1 cellular context compared by ENCODE assay signal in the genomic region with DNA sequence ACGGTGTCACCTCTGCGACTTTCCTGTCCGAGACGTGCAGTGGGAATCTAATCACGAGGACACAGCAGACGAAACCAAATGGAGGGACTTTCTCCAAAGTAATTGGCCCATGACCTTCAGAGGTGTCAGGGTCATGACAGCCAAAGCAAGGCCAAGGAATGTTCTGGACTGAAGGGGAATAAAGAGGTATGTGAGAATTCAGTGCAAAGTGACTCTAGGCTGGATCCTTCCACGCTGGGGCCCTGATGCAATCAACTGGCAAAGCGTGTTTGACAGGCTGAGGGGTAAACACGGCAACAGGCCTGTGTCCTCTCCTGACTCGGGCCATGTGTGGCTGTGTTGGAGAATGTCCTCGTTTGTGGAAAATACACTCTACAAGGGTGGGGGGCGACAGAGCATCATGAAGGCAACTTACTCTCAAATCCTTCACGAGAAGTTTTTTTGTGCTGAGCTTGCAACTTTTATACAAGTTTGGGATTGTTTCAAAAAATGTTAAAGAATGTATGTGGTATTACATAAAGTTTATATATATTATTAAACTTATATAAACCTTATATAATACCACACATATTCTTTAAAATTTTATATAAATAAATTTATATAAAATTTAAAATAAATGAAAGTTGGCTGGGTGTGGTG.
TF ChIP-seq lines count a peak whose summit lies in the region.

No MANE protein-coding gene starts in this region.

TF ChIP-seq in K562, 482 proteins besides CTCF, POLR2A, EP300 and RAD21 (continued from another document):
- TF ChIP-seq, protein P1, sequence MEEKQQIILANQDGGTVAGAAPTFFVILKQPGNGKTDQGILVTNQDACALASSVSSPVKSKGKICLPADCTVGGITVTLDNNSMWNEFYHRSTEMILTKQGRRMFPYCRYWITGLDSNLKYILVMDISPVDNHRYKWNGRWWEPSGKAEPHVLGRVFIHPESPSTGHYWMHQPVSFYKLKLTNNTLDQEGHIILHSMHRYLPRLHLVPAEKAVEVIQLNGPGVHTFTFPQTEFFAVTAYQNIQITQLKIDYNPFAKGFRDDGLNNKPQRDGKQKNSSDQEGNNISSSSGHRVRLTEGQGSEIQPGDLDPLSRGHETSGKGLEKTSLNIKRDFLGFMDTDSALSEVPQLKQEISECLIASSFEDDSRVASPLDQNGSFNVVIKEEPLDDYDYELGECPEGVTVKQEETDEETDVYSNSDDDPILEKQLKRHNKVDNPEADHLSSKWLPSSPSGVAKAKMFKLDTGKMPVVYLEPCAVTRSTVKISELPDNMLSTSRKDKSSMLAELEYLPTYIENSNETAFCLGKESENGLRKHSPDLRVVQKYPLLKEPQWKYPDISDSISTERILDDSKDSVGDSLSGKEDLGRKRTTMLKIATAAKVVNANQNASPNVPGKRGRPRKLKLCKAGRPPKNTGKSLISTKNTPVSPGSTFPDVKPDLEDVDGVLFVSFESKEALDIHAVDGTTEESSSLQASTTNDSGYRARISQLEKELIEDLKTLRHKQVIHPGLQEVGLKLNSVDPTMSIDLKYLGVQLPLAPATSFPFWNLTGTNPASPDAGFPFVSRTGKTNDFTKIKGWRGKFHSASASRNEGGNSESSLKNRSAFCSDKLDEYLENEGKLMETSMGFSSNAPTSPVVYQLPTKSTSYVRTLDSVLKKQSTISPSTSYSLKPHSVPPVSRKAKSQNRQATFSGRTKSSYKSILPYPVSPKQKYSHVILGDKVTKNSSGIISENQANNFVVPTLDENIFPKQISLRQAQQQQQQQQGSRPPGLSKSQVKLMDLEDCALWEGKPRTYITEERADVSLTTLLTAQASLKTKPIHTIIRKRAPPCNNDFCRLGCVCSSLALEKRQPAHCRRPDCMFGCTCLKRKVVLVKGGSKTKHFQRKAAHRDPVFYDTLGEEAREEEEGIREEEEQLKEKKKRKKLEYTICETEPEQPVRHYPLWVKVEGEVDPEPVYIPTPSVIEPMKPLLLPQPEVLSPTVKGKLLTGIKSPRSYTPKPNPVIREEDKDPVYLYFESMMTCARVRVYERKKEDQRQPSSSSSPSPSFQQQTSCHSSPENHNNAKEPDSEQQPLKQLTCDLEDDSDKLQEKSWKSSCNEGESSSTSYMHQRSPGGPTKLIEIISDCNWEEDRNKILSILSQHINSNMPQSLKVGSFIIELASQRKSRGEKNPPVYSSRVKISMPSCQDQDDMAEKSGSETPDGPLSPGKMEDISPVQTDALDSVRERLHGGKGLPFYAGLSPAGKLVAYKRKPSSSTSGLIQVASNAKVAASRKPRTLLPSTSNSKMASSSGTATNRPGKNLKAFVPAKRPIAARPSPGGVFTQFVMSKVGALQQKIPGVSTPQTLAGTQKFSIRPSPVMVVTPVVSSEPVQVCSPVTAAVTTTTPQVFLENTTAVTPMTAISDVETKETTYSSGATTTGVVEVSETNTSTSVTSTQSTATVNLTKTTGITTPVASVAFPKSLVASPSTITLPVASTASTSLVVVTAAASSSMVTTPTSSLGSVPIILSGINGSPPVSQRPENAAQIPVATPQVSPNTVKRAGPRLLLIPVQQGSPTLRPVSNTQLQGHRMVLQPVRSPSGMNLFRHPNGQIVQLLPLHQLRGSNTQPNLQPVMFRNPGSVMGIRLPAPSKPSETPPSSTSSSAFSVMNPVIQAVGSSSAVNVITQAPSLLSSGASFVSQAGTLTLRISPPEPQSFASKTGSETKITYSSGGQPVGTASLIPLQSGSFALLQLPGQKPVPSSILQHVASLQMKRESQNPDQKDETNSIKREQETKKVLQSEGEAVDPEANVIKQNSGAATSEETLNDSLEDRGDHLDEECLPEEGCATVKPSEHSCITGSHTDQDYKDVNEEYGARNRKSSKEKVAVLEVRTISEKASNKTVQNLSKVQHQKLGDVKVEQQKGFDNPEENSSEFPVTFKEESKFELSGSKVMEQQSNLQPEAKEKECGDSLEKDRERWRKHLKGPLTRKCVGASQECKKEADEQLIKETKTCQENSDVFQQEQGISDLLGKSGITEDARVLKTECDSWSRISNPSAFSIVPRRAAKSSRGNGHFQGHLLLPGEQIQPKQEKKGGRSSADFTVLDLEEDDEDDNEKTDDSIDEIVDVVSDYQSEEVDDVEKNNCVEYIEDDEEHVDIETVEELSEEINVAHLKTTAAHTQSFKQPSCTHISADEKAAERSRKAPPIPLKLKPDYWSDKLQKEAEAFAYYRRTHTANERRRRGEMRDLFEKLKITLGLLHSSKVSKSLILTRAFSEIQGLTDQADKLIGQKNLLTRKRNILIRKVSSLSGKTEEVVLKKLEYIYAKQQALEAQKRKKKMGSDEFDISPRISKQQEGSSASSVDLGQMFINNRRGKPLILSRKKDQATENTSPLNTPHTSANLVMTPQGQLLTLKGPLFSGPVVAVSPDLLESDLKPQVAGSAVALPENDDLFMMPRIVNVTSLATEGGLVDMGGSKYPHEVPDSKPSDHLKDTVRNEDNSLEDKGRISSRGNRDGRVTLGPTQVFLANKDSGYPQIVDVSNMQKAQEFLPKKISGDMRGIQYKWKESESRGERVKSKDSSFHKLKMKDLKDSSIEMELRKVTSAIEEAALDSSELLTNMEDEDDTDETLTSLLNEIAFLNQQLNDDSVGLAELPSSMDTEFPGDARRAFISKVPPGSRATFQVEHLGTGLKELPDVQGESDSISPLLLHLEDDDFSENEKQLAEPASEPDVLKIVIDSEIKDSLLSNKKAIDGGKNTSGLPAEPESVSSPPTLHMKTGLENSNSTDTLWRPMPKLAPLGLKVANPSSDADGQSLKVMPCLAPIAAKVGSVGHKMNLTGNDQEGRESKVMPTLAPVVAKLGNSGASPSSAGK (IDR thresholded peaks at IDR 0.05), result peak; percentile 82
- peak; percentile 88 for TF ChIP-seq ESRRA (IDR thresholded peaks at IDR 0.05; ENCODE audit: borderline replicate concordance, low read depth)
- TF ChIP-seq, protein P2, sequence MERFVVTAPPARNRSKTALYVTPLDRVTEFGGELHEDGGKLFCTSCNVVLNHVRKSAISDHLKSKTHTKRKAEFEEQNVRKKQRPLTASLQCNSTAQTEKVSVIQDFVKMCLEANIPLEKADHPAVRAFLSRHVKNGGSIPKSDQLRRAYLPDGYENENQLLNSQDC (CRISPR knock-in tag; IDR thresholded peaks at IDR 0.05), result no peak
- TF ChIP-seq NCOA1 (IDR thresholded peaks at IDR 0.05; ENCODE audit: low read depth), result no peak
- TF ChIP-seq ZNF830 (CRISPR knock-in tag; IDR thresholded peaks at IDR 0.05), result 0 out of 2 replicates have a peak, but pooled peaks have one; percentile 29
- TF ChIP-seq ZNF24 (IDR thresholded peaks at IDR 0.05), result peak; percentile 14; the same call in 1 of the 2 replicates
- TF ChIP-seq ZNF175 (CRISPR knock-in tag; IDR thresholded peaks at IDR 0.05; ENCODE audit: low read depth), result peak; percentile 83
- peak; percentile 98 for TF ChIP-seq ZNF316 (IDR thresholded peaks at IDR 0.05)
- TF ChIP-seq MAFK (IDR thresholded peaks at IDR 0.05; ENCODE audit: low read length), result peak; percentile 99
- TF ChIP-seq, protein P3, sequence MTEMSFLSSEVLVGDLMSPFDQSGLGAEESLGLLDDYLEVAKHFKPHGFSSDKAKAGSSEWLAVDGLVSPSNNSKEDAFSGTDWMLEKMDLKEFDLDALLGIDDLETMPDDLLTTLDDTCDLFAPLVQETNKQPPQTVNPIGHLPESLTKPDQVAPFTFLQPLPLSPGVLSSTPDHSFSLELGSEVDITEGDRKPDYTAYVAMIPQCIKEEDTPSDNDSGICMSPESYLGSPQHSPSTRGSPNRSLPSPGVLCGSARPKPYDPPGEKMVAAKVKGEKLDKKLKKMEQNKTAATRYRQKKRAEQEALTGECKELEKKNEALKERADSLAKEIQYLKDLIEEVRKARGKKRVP (CRISPR knock-in tag; IDR thresholded peaks at IDR 0.05), result peak; percentile 72
- TF ChIP-seq DIDO1 (tag; IDR thresholded peaks at IDR 0.05; ENCODE audit: low read depth), result 0 out of 2 replicates have a peak, but pooled peaks have one; percentile 8
- peak; percentile 52 to 71; a peak in 2 of 4 replicates for TF ChIP-seq TRIM24 (IDR thresholded peaks at IDR 0.05)
- peak; percentile 31 for TF ChIP-seq CEBPB (tag; IDR thresholded peaks at IDR 0.05)
- TF ChIP-seq MEIS2 (IDR thresholded peaks at IDR 0.05; ENCODE audit: partially characterized antibody), result peak; percentile 38
- TF ChIP-seq ZNF197 (CRISPR knock-in tag; IDR thresholded peaks at IDR 0.05; ENCODE audit: low read depth), result peak; percentile 62; the same call in 1 of the 2 replicates
- TF ChIP-seq MTA3 (IDR thresholded peaks at IDR 0.05; ENCODE audit: borderline replicate concordance), result 0 out of 2 replicates have a peak, but pooled peaks have one; percentile 39
- TF ChIP-seq LEF1 (IDR thresholded peaks at IDR 0.05), result peak; percentile 41; the same call in 1 of the 2 replicates
- no peak for TF ChIP-seq CREBBP (IDR thresholded peaks at IDR 0.05; ENCODE audit: low read depth, low read length)
- no peak for TF ChIP-seq ELF4 (CRISPR knock-in tag; IDR thresholded peaks at IDR 0.05)
- TF ChIP-seq, protein P4, sequence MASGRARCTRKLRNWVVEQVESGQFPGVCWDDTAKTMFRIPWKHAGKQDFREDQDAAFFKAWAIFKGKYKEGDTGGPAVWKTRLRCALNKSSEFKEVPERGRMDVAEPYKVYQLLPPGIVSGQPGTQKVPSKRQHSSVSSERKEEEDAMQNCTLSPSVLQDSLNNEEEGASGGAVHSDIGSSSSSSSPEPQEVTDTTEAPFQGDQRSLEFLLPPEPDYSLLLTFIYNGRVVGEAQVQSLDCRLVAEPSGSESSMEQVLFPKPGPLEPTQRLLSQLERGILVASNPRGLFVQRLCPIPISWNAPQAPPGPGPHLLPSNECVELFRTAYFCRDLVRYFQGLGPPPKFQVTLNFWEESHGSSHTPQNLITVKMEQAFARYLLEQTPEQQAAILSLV (tag; IDR thresholded peaks at IDR 0.05), result no peak
- TF ChIP-seq, protein P5, sequence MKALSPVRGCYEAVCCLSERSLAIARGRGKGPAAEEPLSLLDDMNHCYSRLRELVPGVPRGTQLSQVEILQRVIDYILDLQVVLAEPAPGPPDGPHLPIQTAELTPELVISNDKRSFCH (CRISPR knock-in tag; IDR thresholded peaks at IDR 0.05), result 0 out of 2 replicates have a peak, but pooled peaks have one; percentile 17
- TF ChIP-seq, protein P5 (tag; IDR thresholded peaks at IDR 0.05), result no peak
- no peak for TF ChIP-seq BCOR (IDR thresholded peaks at IDR 0.05)
- TF ChIP-seq MAFG (tag; conservative IDR thresholded peaks at IDR 0.05), result peak; percentile 96
- TF ChIP-seq, protein P6, sequence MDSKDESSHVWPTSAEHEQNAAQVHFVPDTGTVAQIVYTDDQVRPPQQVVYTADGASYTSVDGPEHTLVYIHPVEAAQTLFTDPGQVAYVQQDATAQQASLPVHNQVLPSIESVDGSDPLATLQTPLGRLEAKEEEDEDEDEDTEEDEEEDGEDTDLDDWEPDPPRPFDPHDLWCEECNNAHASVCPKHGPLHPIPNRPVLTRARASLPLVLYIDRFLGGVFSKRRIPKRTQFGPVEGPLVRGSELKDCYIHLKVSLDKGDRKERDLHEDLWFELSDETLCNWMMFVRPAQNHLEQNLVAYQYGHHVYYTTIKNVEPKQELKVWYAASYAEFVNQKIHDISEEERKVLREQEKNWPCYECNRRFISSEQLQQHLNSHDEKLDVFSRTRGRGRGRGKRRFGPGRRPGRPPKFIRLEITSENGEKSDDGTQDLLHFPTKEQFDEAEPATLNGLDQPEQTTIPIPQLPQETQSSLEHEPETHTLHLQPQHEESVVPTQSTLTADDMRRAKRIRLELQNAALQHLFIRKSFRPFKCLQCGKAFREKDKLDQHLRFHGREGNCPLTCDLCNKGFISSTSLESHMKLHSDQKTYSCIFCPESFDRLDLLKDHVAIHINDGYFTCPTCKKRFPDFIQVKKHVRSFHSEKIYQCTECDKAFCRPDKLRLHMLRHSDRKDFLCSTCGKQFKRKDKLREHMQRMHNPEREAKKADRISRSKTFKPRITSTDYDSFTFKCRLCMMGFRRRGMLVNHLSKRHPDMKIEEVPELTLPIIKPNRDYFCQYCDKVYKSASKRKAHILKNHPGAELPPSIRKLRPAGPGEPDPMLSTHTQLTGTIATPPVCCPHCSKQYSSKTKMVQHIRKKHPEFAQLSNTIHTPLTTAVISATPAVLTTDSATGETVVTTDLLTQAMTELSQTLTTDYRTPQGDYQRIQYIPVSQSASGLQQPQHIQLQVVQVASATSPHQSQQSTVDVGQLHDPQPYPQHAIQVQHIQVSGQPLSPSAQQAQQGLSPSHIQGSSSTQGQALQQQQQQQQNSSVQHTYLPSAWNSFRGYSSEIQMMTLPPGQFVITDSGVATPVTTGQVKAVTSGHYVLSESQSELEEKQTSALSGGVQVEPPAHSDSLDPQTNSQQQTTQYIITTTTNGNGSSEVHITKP (IDR thresholded peaks at IDR 0.05; ENCODE audit: partially characterized antibody), result peak; percentile 26
- peak; percentile 91 for TF ChIP-seq ZNF584 (CRISPR knock-in tag; IDR thresholded peaks at IDR 0.05; ENCODE audit: low read depth)
- no peak for TF ChIP-seq ZKSCAN1 (IDR thresholded peaks at IDR 0.05; ENCODE audit: low read depth, low read length)
